1 cellular context compared by ENCODE assay signal in genomic region chr1:67332653-67333529, GRCh38.
TF ChIP-seq lines count a peak whose summit lies in the region.

No MANE protein-coding gene starts in this region.

TF ChIP-seq in SK-N-SH, 30 proteins besides CTCF, POLR2A, EP300 and RAD21 (continued from another document):
- TF ChIP-seq MAX (IDR thresholded peaks at IDR 0.05; ENCODE audit: low read depth) (no peak), ZBTB33 (IDR thresholded peaks at IDR 0.05; ENCODE audit: borderline replicate concordance, low read depth) (no peak), JUND (IDR thresholded peaks at IDR 0.05) (no peak), USF1 (IDR thresholded peaks at IDR 0.05; ENCODE audit: borderline replicate concordance, low read depth) (no peak), TCF12 (IDR thresholded peaks at IDR 0.05) (no peak), ELF1 (IDR thresholded peaks at IDR 0.05) (no peak), GATA2 (CRISPR knock-in tag; IDR thresholded peaks at IDR 0.05) (no peak), CHD2 (IDR thresholded peaks at IDR 0.05; ENCODE audit: low read length, partially characterized antibody) (no peak), NFIC (IDR thresholded peaks at IDR 0.05; ENCODE audit: borderline replicate concordance) (no peak), RFX5 (IDR thresholded peaks at IDR 0.05; ENCODE audit: low read length) (no peak)
TF ChIP-seq in SK-N-SH: peak in this region for 0.
